ENCODE assay signal across 29 cellular contexts in the genomic region with DNA sequence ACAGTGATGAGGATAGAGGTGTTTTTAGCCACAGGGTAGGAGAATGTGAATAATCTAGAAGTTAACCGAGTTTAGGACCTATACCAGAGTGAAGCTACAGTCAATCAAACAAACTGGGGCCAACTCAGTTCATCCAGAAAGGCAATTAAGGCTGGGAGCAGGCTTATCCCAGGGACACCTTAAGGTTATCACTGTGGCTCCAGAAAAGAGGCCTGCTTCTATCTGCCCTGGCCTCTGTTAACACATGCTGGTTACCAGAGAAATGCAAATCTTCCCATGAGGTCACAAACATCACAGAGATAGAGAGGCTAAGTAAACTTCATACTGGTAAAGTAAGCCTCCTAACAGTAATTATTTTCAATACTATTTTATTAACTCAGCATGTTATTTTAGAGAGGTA.
DNase-seq lines count a peak whose midpoint lies in the region; ATAC-seq, FAIRE-seq and TF ChIP-seq lines count a peak whose summit lies in the region.
"Had no signal": no experiment of that assay in that cellular context is flagged by ENCODE, and none has a peak within 500 bp of the region (broad histone marks: within the 10 kb centered on the region; RNA-seq: fewer than 3 reads in every experiment).

No MANE protein-coding gene starts in this region.

- no peaks in the 10 kb centered on the region for H3K9me2 ChIP-seq in GM23338 (ENCODE audit: insufficient read depth)

- H3F3A ChIP-seq in GM23338 (replicated peaks; ENCODE audit: low read depth): no peaks in the 10 kb centered on the region

- H3K36me3 ChIP-seq in GM23338 (ENCODE audit: insufficient read depth): no peaks in the 10 kb centered on the region
- H3K36me3 ChIP-seq: colonic mucosa had no signal

- H3K27ac Mint-ChIP-seq in GM23338 (no peak overlapping the region), WTC11 (no peak overlapping the region), progenitor cell of endocrine pancreas (peak overlapping the region; percentile 90)
- H3K27ac Mint-ChIP-seq: activated CD8-positive, alpha-beta memory T cell treated with anti-CD3 and anti-CD28 coated beads, Interleukin-2, amount 10 ng/mL, durations not matched to agents 7 days and 5 days; activated naive CD8-positive, alpha-beta T cell treated with anti-CD3 and anti-CD28 coated beads for 36 hours; IgD-negative memory B cell; stimulated activated naive B cell treated with anti-CD40 and anti-IgM and Interleukin-4, amounts not matched to agents 10 μg/mL and 1 μg/mL and 100 μg/mL, for 72 hours; T-cell had no signal

- no peak overlapping the region for H3K4me3 ChIP-seq in GM23338
- H3K4me3 ChIP-seq: colonic mucosa, GM23248, sigmoid colon, suprapubic skin, upper lobe of right lung had no signal

- peaks cover 2% of the 10 kb centered on the region for H3K27me3 Mint-ChIP-seq in GM23338 (ENCODE audit: insufficient read depth, low read depth, poor library complexity)
- H3K27me3 Mint-ChIP-seq in WTC11 (ENCODE audit: low read depth): no peaks in the 10 kb centered on the region
- no peaks in the 10 kb centered on the region for H3K27me3 Mint-ChIP-seq in progenitor cell of endocrine pancreas
- H3K27me3 Mint-ChIP-seq: activated CD8-positive, alpha-beta memory T cell treated with anti-CD3 and anti-CD28 coated beads, Interleukin-2, amount 10 ng/mL, durations not matched to agents 7 days and 5 days; activated naive CD8-positive, alpha-beta T cell treated with anti-CD3 and anti-CD28 coated beads for 36 hours; IgD-negative memory B cell; stimulated activated naive B cell treated with anti-CD40 and anti-IgM and Interleukin-4, amounts not matched to agents 10 μg/mL and 1 μg/mL and 100 μg/mL, for 72 hours; T-cell had no signal

- H3K27me3 ChIP-seq in GM23338 (ENCODE audit: insufficient read depth): no peaks in the 10 kb centered on the region
- H3K27me3 ChIP-seq: colonic mucosa, sigmoid colon, suprapubic skin, upper lobe of right lung had no signal

- H3K4me3 Mint-ChIP-seq in GM23338 (no peak overlapping the region), WTC11 (no peak overlapping the region), progenitor cell of endocrine pancreas (ENCODE audit: low read depth) (no peak overlapping the region)
- H3K4me3 Mint-ChIP-seq: activated CD8-positive, alpha-beta memory T cell treated with anti-CD3 and anti-CD28 coated beads, Interleukin-2, amount 10 ng/mL, durations not matched to agents 7 days and 5 days; activated naive CD8-positive, alpha-beta T cell treated with anti-CD3 and anti-CD28 coated beads for 36 hours; activated T-cell treated with anti-CD3 and anti-CD28 coated beads, Interleukin-2, amount 50 U/mL, for 4 hours; IgD-negative memory B cell; stimulated activated naive B cell treated with anti-CD40 and anti-IgM and Interleukin-4, amounts not matched to agents 10 μg/mL and 1 μg/mL and 100 μg/mL, for 72 hours; T-cell had no signal

- TF ChIP-seq POLR2A in GM12892 (IDR thresholded peaks at IDR 0.05; ENCODE audit: low read depth, low read length): no peak

- no peak overlapping the region for H3K27ac ChIP-seq in GM23338 (ENCODE audit: low read depth)
- H3K27ac ChIP-seq: C4-2B, colonic mucosa, GM23248, sigmoid colon, suprapubic skin, upper lobe of right lung had no signal

- no peaks in the 10 kb centered on the region for H4K20me1 ChIP-seq in GM23338 (replicated peaks; ENCODE audit: insufficient read depth)

- no peak for FAIRE-seq in GM12892 (lab: Jason Lieb, UNC)

- no peak for TF ChIP-seq CTCF in GM23338 (conservative IDR thresholded peaks at IDR 0.05; ENCODE audit: low read depth in 2 of 2)
- TF ChIP-seq CTCF in WTC11 (IDR thresholded peaks at IDR 0.05): no peak
- TF ChIP-seq CTCF in progenitor cell of endocrine pancreas (IDR thresholded peaks at IDR 0.05; ENCODE audit: unreplicated experiment): no peak

- no peak overlapping the region for H3K4me2 ChIP-seq in GM23338

- peaks cover 5% of the 10 kb centered on the region; the same call in 2 of the 3 replicates for H3K4me1 Mint-ChIP-seq in GM23338
- no peaks in the 10 kb centered on the region for H3K4me1 Mint-ChIP-seq in WTC11
- peaks cover 45% of the 10 kb centered on the region for H3K4me1 Mint-ChIP-seq in progenitor cell of endocrine pancreas (ENCODE audit: low read depth)
- H3K4me1 Mint-ChIP-seq: activated CD8-positive, alpha-beta memory T cell treated with anti-CD3 and anti-CD28 coated beads, Interleukin-2, amount 10 ng/mL, durations not matched to agents 7 days and 5 days; activated naive CD8-positive, alpha-beta T cell treated with anti-CD3 and anti-CD28 coated beads for 36 hours; IgD-negative memory B cell; T-cell had no signal

- H3K9me3 Mint-ChIP-seq in GM23338 (no peaks in the 10 kb centered on the region), WTC11 (no peaks in the 10 kb centered on the region), progenitor cell of endocrine pancreas (ENCODE audit: low read depth) (no peaks in the 10 kb centered on the region)
- H3K9me3 Mint-ChIP-seq: activated naive CD8-positive, alpha-beta T cell treated with anti-CD3 and anti-CD28 coated beads for 36 hours; activated T-cell treated with anti-CD3 and anti-CD28 coated beads, Interleukin-2, amount 50 U/mL, for 4 hours; IgD-negative memory B cell; stimulated activated naive B cell treated with anti-CD40 and anti-IgM and Interleukin-4, amounts not matched to agents 10 μg/mL and 1 μg/mL and 100 μg/mL, for 72 hours; T-cell had no signal

- CTCF ChIA-PET in WTC11 (lab: Charles Lee): no interaction called here

- H3K36me3 Mint-ChIP-seq in GM23338 (ENCODE audit: low read depth): no peaks in the 10 kb centered on the region
- H3K36me3 Mint-ChIP-seq in WTC11: no peaks in the 10 kb centered on the region
- no peaks in the 10 kb centered on the region for H3K36me3 Mint-ChIP-seq in progenitor cell of endocrine pancreas (ENCODE audit: insufficient read depth)
- H3K36me3 Mint-ChIP-seq: activated CD8-positive, alpha-beta memory T cell treated with anti-CD3 and anti-CD28 coated beads, Interleukin-2, amount 10 ng/mL, durations not matched to agents 7 days and 5 days; activated naive CD8-positive, alpha-beta T cell treated with anti-CD3 and anti-CD28 coated beads for 36 hours; IgD-negative memory B cell; T-cell had no signal

- H3K79me2 ChIP-seq in GM23338 (replicated peaks; ENCODE audit: insufficient read depth): no peaks in the 10 kb centered on the region

- no peak overlapping the region for H2AFZ ChIP-seq in GM23338
- H2AFZ ChIP-seq: GM23248 had no signal

- ATAC-seq in GM23338 (peak; percentile 63), WTC11 (peak; percentile 38), left lobe of liver (peak; percentile 34), HG02852 (IDR thresholded peaks at IDR 0.05; ENCODE audit: unreplicated experiment) (no peak)
- ATAC-seq: activated CD4-positive, CD25-positive, alpha-beta regulatory T cell treated with anti-CD3 and anti-CD28 coated beads, Interleukin-2, amount 50 U/mL, for 24 hours; activated CD8-positive, alpha-beta memory T cell treated with anti-CD3 and anti-CD28 coated beads, Interleukin-2, amount 10 ng/mL, durations not matched to agents 7 days and 5 days; activated T-cell treated with anti-CD3 and anti-CD28 coated beads, Interleukin-2, amount 50 U/mL, for 4 hours; stimulated activated naive B cell treated with anti-CD40 and anti-IgM and Interleukin-4, amounts not matched to agents 10 μg/mL and 1 μg/mL and 100 μg/mL, for 72 hours; T-cell; upper lobe of right lung had no signal

- peak; percentile 12 for DNase-seq in GM23338 (ENCODE audit: low spot score)
- DNase-seq in WTC11 (ENCODE audit: low spot score): no peak
- DNase-seq in left lobe of liver (ENCODE audit: low spot score): no peak
- DNase-seq in progenitor cell of endocrine pancreas (ENCODE audit: low spot score, unreplicated experiment): no peak
- no peak for DNase-seq in putamen (ENCODE audit: low spot score)
- no peak for DNase-seq in GM12892 (ENCODE audit: insufficient read length)
- DNase-seq: activated CD4-positive, alpha-beta T cell treated with anti-CD3 and anti-CD28 coated beads, Interleukin-2, amount 50 U/mL, for 4 hours; activated CD8-positive, alpha-beta memory T cell treated with anti-CD3 and anti-CD28 coated beads, Interleukin-2, amount 10 ng/mL, durations not matched to agents 7 days and 5 days; activated gamma-delta T cell; activated naive CD8-positive, alpha-beta T cell treated with anti-CD3 and anti-CD28 coated beads for 36 hours; activated T-cell treated with anti-CD3 and anti-CD28 coated beads, Interleukin-2, amount 50 U/mL, for 4 hours; anterior cingulate cortex; colonic mucosa; effector CD8-positive, alpha-beta T cell; GM23248; mammary epithelial cell; NCI-H146; NCI-H2107; NCI-H446; RPMI8226; sigmoid colon; stimulated activated naive B cell treated with anti-CD40 and anti-IgM and Interleukin-4, amounts not matched to agents 10 μg/mL and 1 μg/mL and 100 μg/mL, for 72 hours; T-cell; upper lobe of right lung had no signal

- POLR2A ChIA-PET in WTC11 (lab: Charles Lee): no interaction called here

- no peaks in the 10 kb centered on the region for H3K4me1 ChIP-seq in GM23338 (ENCODE audit: insufficient read depth)
- H3K4me1 ChIP-seq: colonic mucosa, sigmoid colon, suprapubic skin, upper lobe of right lung had no signal

TF ChIP-seq in GM23338, 12 proteins besides CTCF, POLR2A, EP300 and RAD21:
- TF ChIP-seq CREB1 (CRISPR knock-in tag; IDR thresholded peaks at IDR 0.05; ENCODE audit: low read depth) (no peak), NANOG (IDR thresholded peaks at IDR 0.05; ENCODE audit: borderline replicate concordance) (no peak)
TF ChIP-seq in GM23338: peak in this region for 0.

TF ChIP-seq in WTC11, 78 proteins besides CTCF, POLR2A, EP300 and RAD21 (continues in another document):
- TF ChIP-seq EMX1 (CRISPR knock-in tag; IDR thresholded peaks at IDR 0.05) (no peak), NR1H2 (CRISPR knock-in tag; IDR thresholded peaks at IDR 0.05) (no peak), HMGXB4 (CRISPR knock-in tag; IDR thresholded peaks at IDR 0.05) (no peak), ZNF317 (CRISPR knock-in tag; IDR thresholded peaks at IDR 0.05; ENCODE audit: borderline replicate concordance, low read depth) (no peak), KAT7 (CRISPR knock-in tag; IDR thresholded peaks at IDR 0.05; ENCODE audit: borderline replicate concordance) (no peak), SMAD3 (CRISPR knock-in tag; IDR thresholded peaks at IDR 0.05; ENCODE audit: borderline replicate concordance) (no peak), ZNF138 (CRISPR knock-in tag; conservative IDR thresholded peaks at IDR 0.05) (no peak)
